ENCODE assay signal across 20 cellular contexts in genomic region chr7:46035166-46035565, GRCh38.
"Had no signal": no experiment of that assay in that cellular context is flagged by ENCODE, and none has a peak within 500 bp of the region (broad histone marks: within the 10 kb centered on the region; RNA-seq: fewer than 3 reads in every experiment).

No MANE protein-coding gene starts in this region.

- H3K9me3 Mint-ChIP-seq: activated CD4-positive, alpha-beta T cell treated with anti-CD3 and anti-CD28 coated beads, Interleukin-2, amount 10 ng/mL, durations not matched to agents 7 days and 5 days; activated naive CD4-positive, alpha-beta T cell treated with anti-CD3 and anti-CD28 coated beads, Interleukin-2, amount 10 ng/mL, durations not matched to agents 7 days and 5 days; activated naive CD8-positive, alpha-beta T cell treated with anti-CD3 and anti-CD28 coated beads, Interleukin-2, amount 50 U/mL, for 24 hours; nephron; T-helper 1 cell treated with Interleukin-12 subunit alpha and Interleukin-12 subunit beta and Interleukin-4 antibody, amounts not matched to agents 30 μg/mL and 1 μg/mL, for 36 hours had no signal

- H3K9me3 ChIP-seq: tibial artery, uterus had no signal

- H3K27me3 ChIP-seq: brain microvascular endothelial cell, tibial artery, uterus had no signal

- H3K4me3 ChIP-seq: tibial artery, uterus had no signal

- H3K27me3 Mint-ChIP-seq: activated CD4-positive, alpha-beta T cell treated with anti-CD3 and anti-CD28 coated beads, Interleukin-2, amount 10 ng/mL, durations not matched to agents 7 days and 5 days; activated naive CD4-positive, alpha-beta T cell treated with anti-CD3 and anti-CD28 coated beads, Interleukin-2, amount 10 ng/mL, durations not matched to agents 7 days and 5 days; activated naive CD8-positive, alpha-beta T cell treated with anti-CD3 and anti-CD28 coated beads, Interleukin-2, amount 50 U/mL, for 24 hours had no signal

- ATAC-seq: activated naive CD8-positive, alpha-beta T cell treated with anti-CD3 and anti-CD28 coated beads, Interleukin-2, amount 50 U/mL, for 24 hours; esophagus mucosa; stimulated activated naive CD8-positive, alpha-beta T cell treated with anti-CD3 and anti-CD28 coated beads, Interleukin-15, Interleukin-2, amounts not matched to agents 100 U/mL and 50 U/mL, for 24 hours had no signal

- H3K36me3 ChIP-seq: brain microvascular endothelial cell, tibial artery, uterus had no signal

- H3K4me1 ChIP-seq: uterus had no signal

- H3K4me3 Mint-ChIP-seq: activated CD4-positive, alpha-beta T cell treated with anti-CD3 and anti-CD28 coated beads, Interleukin-2, amount 10 ng/mL, durations not matched to agents 7 days and 5 days; activated naive CD4-positive, alpha-beta T cell treated with anti-CD3 and anti-CD28 coated beads, Interleukin-2, amount 10 ng/mL, durations not matched to agents 7 days and 5 days; activated naive CD8-positive, alpha-beta T cell treated with anti-CD3 and anti-CD28 coated beads, Interleukin-2, amount 50 U/mL, for 24 hours; nephron; T-helper 1 cell treated with Interleukin-12 subunit alpha and Interleukin-12 subunit beta and Interleukin-4 antibody, amounts not matched to agents 30 μg/mL and 1 μg/mL, for 36 hours had no signal

- H3K4me1 Mint-ChIP-seq: activated CD4-positive, alpha-beta T cell treated with anti-CD3 and anti-CD28 coated beads, Interleukin-2, amount 10 ng/mL, durations not matched to agents 7 days and 5 days; activated naive CD4-positive, alpha-beta T cell treated with anti-CD3 and anti-CD28 coated beads, Interleukin-2, amount 10 ng/mL, durations not matched to agents 7 days and 5 days; activated naive CD8-positive, alpha-beta T cell treated with anti-CD3 and anti-CD28 coated beads, Interleukin-2, amount 50 U/mL, for 24 hours; nephron had no signal

- H3K27ac Mint-ChIP-seq: activated CD4-positive, alpha-beta T cell treated with anti-CD3 and anti-CD28 coated beads, Interleukin-2, amount 10 ng/mL, durations not matched to agents 7 days and 5 days; activated naive CD4-positive, alpha-beta T cell treated with anti-CD3 and anti-CD28 coated beads, Interleukin-2, amount 10 ng/mL, durations not matched to agents 7 days and 5 days; activated naive CD8-positive, alpha-beta T cell treated with anti-CD3 and anti-CD28 coated beads, Interleukin-2, amount 50 U/mL, for 24 hours; nephron; T-helper 1 cell treated with Interleukin-12 subunit alpha and Interleukin-12 subunit beta and Interleukin-4 antibody, amounts not matched to agents 30 μg/mL and 1 μg/mL, for 36 hours had no signal

- H3K27ac ChIP-seq: brain microvascular endothelial cell, tibial artery, uterus had no signal

- DNase-seq: activated CD4-positive, alpha-beta T cell treated with anti-CD3 and anti-CD28 coated beads, Interleukin-2, amount 10 ng/mL, durations not matched to agents 7 days and 5 days; activated CD8-positive, alpha-beta memory T cell treated with anti-CD3 and anti-CD28 coated beads, Interleukin-2, amount 50 U/mL, for 4 hours; activated effector memory CD4-positive, alpha-beta T cell treated with Interleukin-2 at 50 U/mL for 16 hours; activated naive CD4-positive, alpha-beta T cell treated with anti-CD3 and anti-CD28 coated beads, Interleukin-2, amount 10 ng/mL, durations not matched to agents 7 days and 5 days; activated naive CD8-positive, alpha-beta T cell treated with anti-CD3 and anti-CD28 coated beads, Interleukin-2, amount 50 U/mL, for 24 hours; activated T-cell treated with anti-CD3 and anti-CD28 coated beads, Interleukin-2, amount 50 U/mL, for 48 hours; aorta; cortex of kidney; effector CD4-positive, alpha-beta T cell; left cardiac atrium; posterior cingulate gyrus; retina; stimulated activated naive CD8-positive, alpha-beta T cell treated with anti-CD3 and anti-CD28 coated beads, Interleukin-15, Interleukin-2, amounts not matched to agents 100 U/mL and 50 U/mL, for 24 hours; substantia nigra; tibial artery; uterus had no signal

- H3K36me3 Mint-ChIP-seq: activated naive CD4-positive, alpha-beta T cell treated with anti-CD3 and anti-CD28 coated beads, Interleukin-2, amount 10 ng/mL, durations not matched to agents 7 days and 5 days had no signal
